ENCODE assay signal across 8 cellular contexts in the genomic region with DNA sequence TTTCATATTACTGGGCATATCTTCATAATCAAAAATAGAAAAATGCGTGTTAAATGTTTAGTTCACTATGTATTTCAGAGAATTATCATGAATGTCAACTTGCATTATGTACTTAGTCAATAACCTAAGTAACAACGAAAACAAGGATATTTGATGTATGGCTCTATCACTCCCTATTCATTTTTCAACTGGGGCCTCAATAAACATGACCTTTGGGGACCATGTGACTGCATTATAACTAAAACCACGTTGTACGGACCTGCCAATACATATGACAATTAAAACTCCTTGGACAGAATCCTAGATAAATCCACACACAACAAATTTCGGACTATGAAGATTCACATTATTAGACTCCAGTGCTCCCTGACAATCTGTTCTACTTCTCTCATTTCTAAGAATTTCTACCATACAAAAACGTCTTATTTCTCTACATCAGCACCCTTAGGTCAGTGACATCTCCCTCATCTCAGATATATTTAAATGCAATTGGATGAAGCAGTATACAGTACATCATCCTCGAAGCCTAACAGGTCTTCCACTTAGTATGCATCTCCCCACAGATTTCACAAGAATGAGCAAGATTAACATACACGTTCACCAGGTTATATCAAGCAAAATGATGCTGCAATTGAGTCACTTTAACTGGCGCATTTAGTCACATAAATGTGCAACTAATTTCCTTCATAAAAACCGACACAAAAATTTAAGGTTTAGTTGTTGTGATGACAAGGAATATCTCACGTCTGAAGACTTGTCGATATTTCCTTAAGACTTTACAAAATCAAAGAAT. TPM values are rescaled to one million over a fixed set of nuclear protein-coding genes. Genes with fewer than 3 reads are reported as not detected.
A peak's percentile ranks its signal among the peaks of the same experiment; 100 is the strongest.
DNase-seq lines count a peak whose midpoint lies in the region; ATAC-seq, FAIRE-seq and TF ChIP-seq lines count a peak whose summit lies in the region.

No MANE protein-coding gene starts in this region.

- peak overlapping the region; percentile 96 for H3K4me3 Mint-ChIP-seq in CD4-positive, alpha-beta T cell
- H3K4me3 Mint-ChIP-seq in nephron, result peak overlapping the region; percentile 94 to 97 (median 95)

- peaks cover 10% of the 10 kb centered on the region for H3K36me3 Mint-ChIP-seq in CD4-positive, alpha-beta T cell (ENCODE audit: low read depth)
- no peaks in the 10 kb centered on the region for H3K36me3 Mint-ChIP-seq in nephron (ENCODE audit: low read depth)

- H3K27ac Mint-ChIP-seq in CD4-positive, alpha-beta T cell, result peak overlapping the region; percentile 93
- peak overlapping the region; percentile 77 to 98 (median 95) for H3K27ac Mint-ChIP-seq in nephron

- peaks cover 7% of the 10 kb centered on the region; the same call in 1 of the 2 replicates for H4K20me1 ChIP-seq in MM.1S (ENCODE audit: insufficient read depth, low read length)

- CTCF ChIA-PET in CD4-positive, alpha-beta T cell (lab: Charles Lee), result no interaction called here

- H3K79me2 ChIP-seq in MM.1S (ENCODE audit: low read length), result peaks cover 65% of the 10 kb centered on the region

- no peak for TF ChIP-seq CTCF in CD4-positive, alpha-beta T cell (IDR thresholded peaks at IDR 0.05)
- no peak for TF ChIP-seq CTCF in MM.1S (IDR thresholded peaks at IDR 0.05; ENCODE audit: low read length)
- no peak for TF ChIP-seq CTCF in nephron (IDR thresholded peaks at IDR 0.05; ENCODE audit: unreplicated experiment in 3 of 3)

- peak overlapping the region; percentile 70 for H3K4me3 ChIP-seq in MM.1S (ENCODE audit: low read length)
- peak overlapping the region; percentile 79 to 95 for H3K4me3 ChIP-seq in duodenal mucosa (ENCODE audit: low read depth in 1 of 2, low read length in 2 of 2)

- H3K4me2 ChIP-seq in MM.1S (ENCODE audit: low read depth, low read length), result peak overlapping the region; percentile 63

- H3K27me3 ChIP-seq in CD4-positive, alpha-beta T cell (ENCODE audit: control insufficient read depth, insufficient read depth, low read length), result no peaks in the 10 kb centered on the region
- H3K27me3 ChIP-seq in MM.1S (replicated peaks; ENCODE audit: insufficient read depth, low read length) (no peaks in the 10 kb centered on the region), duodenal mucosa (ENCODE audit: control insufficient read depth in 1 of 2, insufficient read depth in 2 of 2, low read length in 2 of 2) (no peaks in the 10 kb centered on the region)

- no peak for ATAC-seq in CD4-positive, alpha-beta T cell (ENCODE audit: poor library complexity)
- no peak for ATAC-seq in HG03045 (IDR thresholded peaks at IDR 0.05; ENCODE audit: unreplicated experiment)

- H3K4me1 ChIP-seq in MM.1S (ENCODE audit: low read length) (peaks cover 52% of the 10 kb centered on the region), duodenal mucosa (ENCODE audit: control insufficient read depth in 1 of 2, insufficient read depth in 2 of 2, low read length in 2 of 2) (peaks cover 28 to 32% of the 10 kb centered on the region in 2 donors)

- no peaks in the 10 kb centered on the region for H3K9me3 ChIP-seq in CD4-positive, alpha-beta T cell (ENCODE audit: control insufficient read depth, low read length)
- H3K9me3 ChIP-seq in MM.1S (replicated peaks; ENCODE audit: insufficient read depth, low read length) (no peaks in the 10 kb centered on the region), duodenal mucosa (ENCODE audit: control insufficient read depth in 1 of 2, low read length in 2 of 2) (no peaks in the 10 kb centered on the region)

- no peaks in the 10 kb centered on the region for H3K36me3 ChIP-seq in MM.1S (replicated peaks; ENCODE audit: insufficient read depth, low read length)
- H3K36me3 ChIP-seq in duodenal mucosa (ENCODE audit: control insufficient read depth in 1 of 2, insufficient read depth in 2 of 2, low read length in 2 of 2), result no peaks in the 10 kb centered on the region

- H2AFZ ChIP-seq in MM.1S (ENCODE audit: low read length), result no peak overlapping the region

- TF ChIP-seq POLR2A in H54 (IDR thresholded peaks at IDR 0.05; ENCODE audit: low read depth, low read length), result no peak

- peak overlapping the region; percentile 89 for H3K27ac ChIP-seq in CD4-positive, alpha-beta T cell (ENCODE audit: low read depth, low read length)
- no peak overlapping the region for H3K27ac ChIP-seq in MM.1S (ENCODE audit: low read length)
- H3K27ac ChIP-seq in duodenal mucosa (ENCODE audit: low read depth, low read length), result no peak overlapping the region

- intact Hi-C loops in CD4-positive, alpha-beta T cell (cut with DNase I, micrococcal nuclease), result loop anchor here (2.0 to 10.0 kb wide), 5 partner anchors 63 to 1019 kb away; a partner anchor contains a TSS

- H3K9ac ChIP-seq in MM.1S (ENCODE audit: low read length) (peak overlapping the region; percentile 81), duodenal mucosa (ENCODE audit: low read depth in 1 of 2, low read length in 2 of 2) (peak overlapping the region; percentile 79 to 92)

- no peaks in the 10 kb centered on the region for H3K9me3 Mint-ChIP-seq in CD4-positive, alpha-beta T cell
- H3K9me3 Mint-ChIP-seq in nephron, result no peaks in the 10 kb centered on the region

- peaks cover 29% of the 10 kb centered on the region for H3F3A ChIP-seq in MM.1S (ENCODE audit: insufficient read depth, low read length)

- POLR2A ChIA-PET in CD4-positive, alpha-beta T cell (lab: Charles Lee), result interaction anchor here (0.7 to 2.4 kb wide), 9 partner anchors 11 to 662 kb away, joined by 3 to 22 read pairs (median 6); a partner anchor contains a TSS

- H3K9me2 ChIP-seq in MM.1S (replicated peaks; ENCODE audit: insufficient read depth, low read length), result no peaks in the 10 kb centered on the region

- no peak for FAIRE-seq in H54 (lab: Jason Lieb, UNC)

- peaks cover 68% of the 10 kb centered on the region for H3K4me1 Mint-ChIP-seq in CD4-positive, alpha-beta T cell (ENCODE audit: low read depth)
- H3K4me1 Mint-ChIP-seq in nephron, result peaks cover 41% of the 10 kb centered on the region

- no peak for DNase-seq in CD4-positive, alpha-beta T cell
- DNase-seq in MM.1S (no peak), NCI-H345 treated with DMSO at 0.1 percent for 48 hours (lab: John Stamatoyannopoulos, UW; ENCODE audit: unreplicated experiment) (no peak), OCI-M1 (lab: John Stamatoyannopoulos, UW) (no peak), H54 (ENCODE audit: insufficient read length, low spot score) (no peak)

- no peaks in the 10 kb centered on the region for H3K27me3 Mint-ChIP-seq in CD4-positive, alpha-beta T cell
- H3K27me3 Mint-ChIP-seq in nephron (ENCODE audit: low read depth), result no peaks in the 10 kb centered on the region

RNA-seq across cellular contexts. Expression of a gene that starts 1.5 kb away (rescaled TPM):
- 100 to 1,000 TPM in 1 of 2 experiments, 10 to 100 TPM in 1; 89.8 to 101 TPM for total RNA-seq in CD4-positive, alpha-beta T cell

RNA-seq across cellular contexts. Expression of a gene that starts 27.1 kb away (rescaled TPM):
- 10 to 100 TPM; 39.0 to 39.3 TPM for total RNA-seq in CD4-positive, alpha-beta T cell
